ENCODE assay signal across 8 cellular contexts in genomic region chr19:10388957-10389356, GRCh38. TPM values are rescaled to one million over a fixed set of nuclear protein-coding genes. Genes with fewer than 3 reads are reported as not detected.
DNase-seq lines count a peak whose midpoint lies in the region; ATAC-seq and TF ChIP-seq lines count a peak whose summit lies in the region.

No MANE protein-coding gene starts in this region.

- no peak for ATAC-seq in HG03108 (IDR thresholded peaks at IDR 0.05; ENCODE audit: unreplicated experiment)

- H3K27me3 ChIP-seq in H7 (ENCODE audit: control insufficient read depth, insufficient read depth, low read length) (no peaks in the 10 kb centered on the region), colonic mucosa (no peaks in the 10 kb centered on the region), liver (ENCODE audit: control insufficient read depth in 4 of 4, insufficient read depth in 4 of 4, low read length in 3 of 4) (no peaks in the 10 kb centered on the region)

- H3K9ac ChIP-seq in colonic mucosa (ENCODE audit: low read depth in 2 of 2, low read length in 2 of 2) (no peak overlapping the region), liver (ENCODE audit: low read depth in 1 of 2, low read length in 2 of 2) (no peak overlapping the region)

- intact Hi-C loops in colonic mucosa (cut with DNase I) = no loop called here

- H3K4me1 ChIP-seq in colonic mucosa = no peaks in the 10 kb centered on the region
- peaks cover 0 to 6% (median 2%) of the 10 kb centered on the region in 4 donors for H3K4me1 ChIP-seq in liver (ENCODE audit: control insufficient read depth in 4 of 4, insufficient read depth in 4 of 4, low read length in 3 of 4)

- DNase-seq in AG09309 (ENCODE audit: low read depth) (peak; percentile 35), H7 (peak; percentile 89), NCI-H524 (lab: John Stamatoyannopoulos, UW) (peak; percentile 81 to 85), colonic mucosa (peak; percentile 96)
- DNase-seq in activated CD4-positive, alpha-beta T cell treated with anti-CD3 and anti-CD28 coated beads for 4 hours = peak; percentile 81 to 88
- DNase-seq in stimulated activated CD4-positive, alpha-beta T cell treated with anti-CD3 and anti-CD28 coated beads, TNF-alpha, amount 100 ng/mL, for 48 hours (ENCODE audit: low read depth in 3 of 3) = peak; percentile 52 to 82 (median 77)

- H3K4me3 ChIP-seq in AG09309 (ENCODE audit: control insufficient read depth, low read depth, low read length) (no peak overlapping the region), H7 (ENCODE audit: insufficient read depth, low read depth, low read length) (no peak overlapping the region), colonic mucosa (no peak overlapping the region), liver (ENCODE audit: low read depth in 1 of 3, low read length in 3 of 3) (no peak overlapping the region)

- H3K27ac ChIP-seq in colonic mucosa = no peak overlapping the region
- H3K27ac ChIP-seq in liver (ENCODE audit: low read depth in 1 of 2, low read length in 2 of 2) = no peak overlapping the region

- 0% methylated on average over 3 of the region's 3 CpGs for WGBS in liver

- TF ChIP-seq CTCF in AG09309 (IDR thresholded peaks at IDR 0.05; ENCODE audit: control insufficient read depth, insufficient read depth, low read depth, low read length, missing control alignments) = peak; percentile 95
- peak; percentile 86 for TF ChIP-seq CTCF in colonic mucosa (IDR thresholded peaks at IDR 0.05)
- TF ChIP-seq CTCF in liver (IDR thresholded peaks at IDR 0.05; ENCODE audit: low read depth, low read length, missing input control) = peak; percentile 97

- TF ChIP-seq RAD21 in liver (IDR thresholded peaks at IDR 0.05) = peak; percentile 94 to 95

- peaks cover 9% of the 10 kb centered on the region for H3K36me3 ChIP-seq in H7 (replicated peaks; ENCODE audit: control insufficient read depth, insufficient read depth, low read length)
- peaks cover 9% of the 10 kb centered on the region for H3K36me3 ChIP-seq in colonic mucosa
- H3K36me3 ChIP-seq in liver (ENCODE audit: control insufficient read depth in 4 of 4, insufficient read depth in 3 of 4, low read depth in 1 of 4, low read length in 3 of 4) = peaks cover 9 to 29% (median 17%) of the 10 kb centered on the region in 4 donors

- H3K9me3 ChIP-seq in colonic mucosa (no peaks in the 10 kb centered on the region), liver (ENCODE audit: control insufficient read depth in 4 of 4, low read length in 3 of 4) (no peaks in the 10 kb centered on the region)

TF ChIP-seq in liver, 16 proteins besides CTCF, POLR2A, EP300 and RAD21:
- TF ChIP-seq EGR1 (IDR thresholded peaks at IDR 0.05; ENCODE audit: low read depth in 2 of 2) (no peak), REST (IDR thresholded peaks at IDR 0.05) (no peak), MAX (IDR thresholded peaks at IDR 0.05) (no peak), NR2F2 (IDR thresholded peaks at IDR 0.05) (no peak), SP1 (IDR thresholded peaks at IDR 0.05) (peak; percentile 27), ZBTB33 (IDR thresholded peaks at IDR 0.05) (no peak), YY1 (IDR thresholded peaks at IDR 0.05) (no peak), HNF4A (conservative IDR thresholded peaks at IDR 0.05) (no peak), RXRA (IDR thresholded peaks at IDR 0.05) (peak in 1 of 2 donors; percentile 33)

RNA-seq across cellular contexts. Expression of gene TYK2, which starts 8.6 kb away (rescaled TPM):
- 48.0 and 48.3 TPM in 2 replicates for total RNA-seq in H7 (2014; rRNA removed; shearing (Covaris generic))
- total RNA-seq in colonic mucosa = 100 to 1,000 TPM in 1 of 2 donors, 10 to 100 TPM in 1; 76.3 to 148 TPM
- 10 to 100 TPM; 59.2 to 60.0 TPM for total RNA-seq in liver
- polyA plus RNA-seq in liver = 10 to 100 TPM; 47.9 to 63.1 TPM

RNA-seq across cellular contexts. Expression of gene CDC37, which starts 14.4 kb away (rescaled TPM):
- total RNA-seq in H7 (2014; rRNA removed; shearing (Covaris generic)) = 226 and 254 TPM in 2 replicates
- total RNA-seq in colonic mucosa (100 to 1,000 TPM; 128 to 286 TPM), liver (10 to 100 TPM; 46.0 to 52.3 TPM)
- polyA plus RNA-seq in liver = 10 to 100 TPM; 61.2 to 69.9 TPM

RNA-seq across cellular contexts. Expression of gene PDE4A, which starts 31.4 kb away (rescaled TPM):
- 2.3 and 2.6 TPM in 2 replicates for total RNA-seq in H7 (2014; rRNA removed; shearing (Covaris generic))
- total RNA-seq in colonic mucosa = 10 to 100 TPM in 1 of 2 donors, 1 to 10 TPM in 1; 8.6 to 13.8 TPM
- 1 to 10 TPM; 1.1 to 2.3 TPM for total RNA-seq in liver
- polyA plus RNA-seq in liver = 1 to 10 TPM in 1 of 2 donors, under 1 TPM in 1; 0.90 to 1.5 TPM

RNA-seq across cellular contexts. Expression of gene ICAM3, which starts 49.5 kb away (rescaled TPM):
- total RNA-seq in H7 (2014; rRNA removed; shearing (Covaris generic)) = 15.2 and 16.1 TPM in 2 replicates
- total RNA-seq in colonic mucosa (10 to 100 TPM; 27.2 to 31.8 TPM), liver (10 to 100 TPM; 15.9 to 18.1 TPM)
- polyA plus RNA-seq in liver = 10 to 100 TPM; 24.0 to 62.8 TPM

RNA-seq across cellular contexts. Expression of gene RAVER1, which starts 55.6 kb away (rescaled TPM):
- total RNA-seq in H7 (2014; rRNA removed; shearing (Covaris generic)) = 32.2 and 36.1 TPM in 2 replicates
- total RNA-seq in colonic mucosa (100 to 1,000 TPM in 1 of 2 donors, 10 to 100 TPM in 1; 67.1 to 101 TPM), liver (10 to 100 TPM in 1 of 2 donors, 1 to 10 TPM in 1; 6.4 to 13.6 TPM)
- polyA plus RNA-seq in liver = 1 to 10 TPM; 2.1 to 5.9 TPM

Comparison
In these comparisons a context has a peak if more than half of its experiments do, and no peak if none do; other contexts are left out.
1. DNase-seq: peak in every context shown above with its lines; median percentile 96 in colonic mucosa; 89 in H7; 84 in activated CD4-positive, alpha-beta T cell treated with anti-CD3 and anti-CD28 coated beads for 4 hours; 83 in NCI-H524; 77 in stimulated activated CD4-positive, alpha-beta T cell treated with anti-CD3 and anti-CD28 coated beads, TNF-alpha, amount 100 ng/mL, for 48 hours; 35 in AG09309.